ENCODE assay signal across 21 cellular contexts in the genomic region with DNA sequence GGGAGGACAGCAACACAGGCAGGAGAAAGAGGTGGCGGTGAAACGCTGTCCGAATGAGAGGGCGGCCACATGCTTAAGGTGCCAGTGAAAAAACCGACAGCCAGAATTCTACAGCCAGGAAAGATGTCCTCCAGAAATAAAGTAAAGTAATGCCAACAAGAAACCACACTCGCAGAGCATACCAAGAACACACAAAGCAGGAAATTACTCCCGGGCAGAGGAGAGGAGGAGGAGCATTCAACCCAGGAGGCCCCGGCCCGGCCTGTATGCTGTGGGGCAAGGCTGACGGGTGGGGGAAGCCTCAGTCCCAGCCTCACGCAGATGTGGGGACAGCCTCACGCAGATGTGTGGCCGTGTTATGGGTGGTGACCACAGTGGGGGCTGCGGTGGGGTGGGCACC.
"Had no signal": no experiment of that assay in that cellular context is flagged by ENCODE, and none has a peak within 500 bp of the region (broad histone marks: within the 10 kb centered on the region; RNA-seq: fewer than 3 reads in every experiment).

No MANE protein-coding gene starts in this region.

- H3K9me3 ChIP-seq: esophagus muscularis mucosa, left lung, mucosa of descending colon, neutrophil, tibial nerve, vagina had no signal

- DNase-seq: activated CD4-positive, alpha-beta T cell treated with anti-CD3 and anti-CD28 coated beads, Interleukin-2, amount 50 U/mL, for 4 hours; activated T-cell treated with anti-CD3 and anti-CD28 coated beads for 4 hours; glutamatergic neuron; hypothalamus; kidney; left lung; mammary epithelial cell; mucosa of descending colon; naive thymus-derived CD4-positive, alpha-beta T cell; stimulated activated CD4-positive, alpha-beta T cell treated with anti-CD3 and anti-CD28 coated beads, Interleukin-2, amount 100 ng/mL, for 48 hours; stimulated activated naive B cell treated with anti-CD40 and anti-IgM and Interleukin-4, amounts not matched to agents 10 μg/mL and 1 μg/mL and 100 μg/mL, for 72 hours; substantia nigra had no signal

- H3K27ac ChIP-seq: esophagus muscularis mucosa, left lung, neutrophil, tibial nerve, vagina had no signal

- H3K27me3 ChIP-seq: esophagus muscularis mucosa, left lung, neutrophil, tibial nerve, vagina had no signal

- H3K4me1 ChIP-seq: esophagus muscularis mucosa, left lung, tibial nerve, vagina had no signal

- FAIRE-seq: bronchial epithelial cell, endometrium, kidney had no signal

- H3K36me3 ChIP-seq: vagina had no signal

- H3K9me3 Mint-ChIP-seq: activated naive CD4-positive, alpha-beta T cell treated with anti-CD3 and anti-CD28 coated beads, Interleukin-2, amount 50 U/mL, for 72 hours; activated T-helper 2 cell treated with anti-CD3 and anti-CD28 coated beads, Interferon-gamma antibody, Interleukin-2, Interleukin-4, amounts not matched to agents 10 μg/mL and 5 μg/mL and 100 μg/mL, durations not matched to agents 14 hours and 24 hours and 36 hours; naive thymus-derived CD4-positive, alpha-beta T cell had no signal

- H3K4me3 Mint-ChIP-seq: naive thymus-derived CD4-positive, alpha-beta T cell; stimulated activated naive B cell treated with anti-CD40 and anti-IgM and Interleukin-4, amounts not matched to agents 10 μg/mL and 1 μg/mL and 100 μg/mL, for 72 hours had no signal

- ATAC-seq: activated CD4-positive, CD25-positive, alpha-beta regulatory T cell treated with anti-CD3 and anti-CD28 coated beads, Interleukin-2, amount 50 U/mL, for 24 hours; activated naive CD4-positive, alpha-beta T cell treated with anti-CD3 and anti-CD28 coated beads, Interleukin-2, amount 50 U/mL, for 72 hours; left lung; mucosa of descending colon; naive thymus-derived CD4-positive, alpha-beta T cell; stimulated activated naive B cell treated with anti-CD40 and anti-IgM and Interleukin-4, amounts not matched to agents 10 μg/mL and 1 μg/mL and 100 μg/mL, for 72 hours had no signal

- H3K27ac Mint-ChIP-seq: activated T-helper 2 cell treated with anti-CD3 and anti-CD28 coated beads, Interferon-gamma antibody, Interleukin-2, Interleukin-4, amounts not matched to agents 10 μg/mL and 5 μg/mL and 100 μg/mL, durations not matched to agents 14 hours and 24 hours and 36 hours had no signal

- H3K27me3 Mint-ChIP-seq: naive thymus-derived CD4-positive, alpha-beta T cell; stimulated activated naive B cell treated with anti-CD40 and anti-IgM and Interleukin-4, amounts not matched to agents 10 μg/mL and 1 μg/mL and 100 μg/mL, for 72 hours had no signal

- H3K4me3 ChIP-seq: esophagus muscularis mucosa, left lung, mucosa of descending colon, tibial nerve, vagina had no signal
